8 cellular contexts compared by ENCODE assay signal in genomic region chr3:66386925-66387650, GRCh38.
DNase-seq lines count a peak whose midpoint lies in the region; ATAC-seq and TF ChIP-seq lines count a peak whose summit lies in the region.

No MANE protein-coding gene starts in this region.

- H3K27ac Mint-ChIP-seq in natural killer cell treated with Interleukin-12 subunit alpha and Interleukin-12 subunit beta and Interleukin-15 and Interleukin-18, amount 100 ng/mL, for 72 hours = no peak overlapping the region

- peaks cover 16% of the 10 kb centered on the region for H3K36me3 Mint-ChIP-seq in natural killer cell treated with Interleukin-12 subunit alpha and Interleukin-12 subunit beta and Interleukin-15 and Interleukin-18, amount 100 ng/mL, for 72 hours

- H3K4me1 Mint-ChIP-seq in natural killer cell treated with Interleukin-12 subunit alpha and Interleukin-12 subunit beta and Interleukin-15 and Interleukin-18, amount 100 ng/mL, for 72 hours (ENCODE audit: low read depth in 2 of 2) = peaks cover under 1 to 6% of the 10 kb centered on the region in 2 donors

- peak overlapping the region in 1 of 4 donors; percentile 59 for H3K27ac ChIP-seq in Peyer's patch

- no peaks in the 10 kb centered on the region for H3K27me3 ChIP-seq in Peyer's patch

- TF ChIP-seq CTCF in Peyer's patch (IDR thresholded peaks at IDR 0.05) = no peak

- peaks cover 0 to 51% (median 0%) of the 10 kb centered on the region in 3 donors for H3K36me3 ChIP-seq in Peyer's patch

- no peak overlapping the region for H3K4me3 ChIP-seq in Peyer's patch

- peak; percentile 41 for ATAC-seq in GM19328 (IDR thresholded peaks at IDR 0.05; ENCODE audit: unreplicated experiment)
- peak; percentile 23 for ATAC-seq in HG03066 (IDR thresholded peaks at IDR 0.05; ENCODE audit: low read depth, unreplicated experiment)
- ATAC-seq in natural killer cell treated with Interleukin-12 subunit alpha and Interleukin-12 subunit beta and Interleukin-15 and Interleukin-18, amount 100 ng/mL, for 72 hours = no peak

- no peak overlapping the region for H3K4me3 Mint-ChIP-seq in natural killer cell treated with Interleukin-12 subunit alpha and Interleukin-12 subunit beta and Interleukin-15 and Interleukin-18, amount 100 ng/mL, for 72 hours

- no peaks in the 10 kb centered on the region for H3K9me3 Mint-ChIP-seq in natural killer cell treated with Interleukin-12 subunit alpha and Interleukin-12 subunit beta and Interleukin-15 and Interleukin-18, amount 100 ng/mL, for 72 hours

- no peaks in the 10 kb centered on the region for H3K27me3 Mint-ChIP-seq in natural killer cell treated with Interleukin-12 subunit alpha and Interleukin-12 subunit beta and Interleukin-15 and Interleukin-18, amount 100 ng/mL, for 72 hours

- no peak for TF ChIP-seq POLR2A in Peyer's patch (IDR thresholded peaks at IDR 0.05)

- H3K4me1 ChIP-seq in Peyer's patch = peaks cover 0 to 3% (median 0%) of the 10 kb centered on the region in 4 donors

- DNase-seq in Ammon's horn (ENCODE audit: low spot score) (peak; percentile 66), anterior cingulate cortex (lab: John Stamatoyannopoulos, UW) (peak in 31 of 58 donors; percentile 18 to 67 (median 43)), SHP77 (lab: John Stamatoyannopoulos, UW) (no peak), iPS-NIHi11 (ENCODE audit: low spot score) (no peak), Peyer's patch (no peak)
- no peak for DNase-seq in natural killer cell treated with Interleukin-12 subunit alpha and Interleukin-12 subunit beta and Interleukin-15 and Interleukin-18, amount 100 ng/mL, for 72 hours (ENCODE audit: low spot score)

- no peaks in the 10 kb centered on the region for H3K9me3 ChIP-seq in Peyer's patch

Comparison
In these comparisons a context has a peak if more than half of its experiments do, and no peak if none do; other contexts are left out.
1. DNase-seq: peak in Ammon's horn (single experiment) and anterior cingulate cortex (31 of 58); none in SHP77 (0 of 2), iPS-NIHi11 (single experiment), Peyer's patch (0 of 3) and natural killer cell treated with Interleukin-12 subunit alpha and Interleukin-12 subunit beta and Interleukin-15 and Interleukin-18, amount 100 ng/mL, for 72 hours (single experiment).
2. ATAC-seq: peak in GM19328 (single experiment) and HG03066 (single experiment); none in natural killer cell treated with Interleukin-12 subunit alpha and Interleukin-12 subunit beta and Interleukin-15 and Interleukin-18, amount 100 ng/mL, for 72 hours (0 of 2).